In the genomic region with DNA sequence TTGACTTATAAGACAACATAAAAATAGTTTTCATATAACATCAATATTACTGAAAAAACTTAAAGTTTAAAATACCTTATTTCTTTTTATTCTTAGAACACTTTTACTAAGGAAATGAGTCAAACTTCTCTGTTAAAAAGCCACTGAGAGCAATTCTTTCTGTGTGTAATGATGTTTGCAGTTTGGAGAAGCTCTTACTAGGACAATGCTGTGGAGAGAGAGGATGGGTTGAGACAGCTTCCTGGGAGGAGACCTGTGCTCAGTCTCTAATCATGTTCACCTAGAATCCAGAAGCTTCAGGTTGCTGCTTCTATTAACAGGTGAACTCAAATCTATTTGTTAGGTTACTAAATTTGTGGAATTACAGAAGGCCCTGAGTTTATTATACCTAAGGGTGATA, we compare ENCODE assay signal across 10 cellular contexts.
"Had no signal": no experiment of that assay in that cellular context is flagged by ENCODE, and none has a peak within 500 bp of the region (broad histone marks: within the 10 kb centered on the region; RNA-seq: fewer than 3 reads in every experiment).

No MANE protein-coding gene starts in this region.

- H3K27me3 Mint-ChIP-seq: activated naive CD8-positive, alpha-beta T cell treated with anti-CD3 and anti-CD28 coated beads, Interleukin-2, amount 10 ng/mL, durations not matched to agents 7 days and 5 days had no signal

- DNase-seq: activated naive CD8-positive, alpha-beta T cell treated with anti-CD3 and anti-CD28 coated beads, Interleukin-2, amount 10 ng/mL, durations not matched to agents 7 days and 5 days; midbrain; right lobe of liver; stimulated activated CD4-positive, alpha-beta T cell treated with anti-CD3 and anti-CD28 coated beads, Interleukin-1b, Interleukin-23, amount 100 ng/mL, for 48 hours; stomach; testis; upper lobe of right lung had no signal

- H3K36me3 ChIP-seq: prostate gland, right lobe of liver, stomach, upper lobe of right lung had no signal

- H3K9me3 ChIP-seq: prostate gland, right lobe of liver, stomach, testis had no signal

- H3K36me3 Mint-ChIP-seq: activated naive CD8-positive, alpha-beta T cell treated with anti-CD3 and anti-CD28 coated beads, Interleukin-2, amount 10 ng/mL, durations not matched to agents 7 days and 5 days had no signal

- H3K4me3 Mint-ChIP-seq: activated naive CD8-positive, alpha-beta T cell treated with anti-CD3 and anti-CD28 coated beads, Interleukin-2, amount 10 ng/mL, durations not matched to agents 7 days and 5 days; activated T-helper 1 cell treated with anti-CD3 and anti-CD28 coated beads, Interleukin-12 subunit alpha, Interleukin-12 subunit beta, Interleukin-2, Interleukin-4 antibody, amounts not matched to agents 30 ng/mL and 10 ng/mL and 1 ng/mL, durations not matched to agents 14 hours and 24 hours and 36 hours; T-helper 2 cell treated with Interferon-gamma antibody and Interleukin-4, amounts not matched to agents 5 μg/mL and 100 μg/mL, for 36 hours had no signal

- H3K4me1 ChIP-seq: prostate gland, right lobe of liver, stomach, testis, upper lobe of right lung had no signal

- H3K27ac Mint-ChIP-seq: activated naive CD8-positive, alpha-beta T cell treated with anti-CD3 and anti-CD28 coated beads, Interleukin-2, amount 10 ng/mL, durations not matched to agents 7 days and 5 days; activated T-helper 1 cell treated with anti-CD3 and anti-CD28 coated beads, Interleukin-12 subunit alpha, Interleukin-12 subunit beta, Interleukin-2, Interleukin-4 antibody, amounts not matched to agents 30 ng/mL and 10 ng/mL and 1 ng/mL, durations not matched to agents 14 hours and 24 hours and 36 hours; T-helper 2 cell treated with Interferon-gamma antibody and Interleukin-4, amounts not matched to agents 5 μg/mL and 100 μg/mL, for 36 hours had no signal

- ATAC-seq: upper lobe of right lung had no signal

- H3K4me3 ChIP-seq: prostate gland, right lobe of liver, stomach, testis, upper lobe of right lung had no signal

- H3K27ac ChIP-seq: prostate gland, right lobe of liver, stomach, testis, upper lobe of right lung had no signal

- H3K27me3 ChIP-seq: right lobe of liver, stomach, testis, upper lobe of right lung had no signal

- H3K4me1 Mint-ChIP-seq: activated naive CD8-positive, alpha-beta T cell treated with anti-CD3 and anti-CD28 coated beads, Interleukin-2, amount 10 ng/mL, durations not matched to agents 7 days and 5 days had no signal
